ENCODE assay signal across 8 cellular contexts in the genomic region with DNA sequence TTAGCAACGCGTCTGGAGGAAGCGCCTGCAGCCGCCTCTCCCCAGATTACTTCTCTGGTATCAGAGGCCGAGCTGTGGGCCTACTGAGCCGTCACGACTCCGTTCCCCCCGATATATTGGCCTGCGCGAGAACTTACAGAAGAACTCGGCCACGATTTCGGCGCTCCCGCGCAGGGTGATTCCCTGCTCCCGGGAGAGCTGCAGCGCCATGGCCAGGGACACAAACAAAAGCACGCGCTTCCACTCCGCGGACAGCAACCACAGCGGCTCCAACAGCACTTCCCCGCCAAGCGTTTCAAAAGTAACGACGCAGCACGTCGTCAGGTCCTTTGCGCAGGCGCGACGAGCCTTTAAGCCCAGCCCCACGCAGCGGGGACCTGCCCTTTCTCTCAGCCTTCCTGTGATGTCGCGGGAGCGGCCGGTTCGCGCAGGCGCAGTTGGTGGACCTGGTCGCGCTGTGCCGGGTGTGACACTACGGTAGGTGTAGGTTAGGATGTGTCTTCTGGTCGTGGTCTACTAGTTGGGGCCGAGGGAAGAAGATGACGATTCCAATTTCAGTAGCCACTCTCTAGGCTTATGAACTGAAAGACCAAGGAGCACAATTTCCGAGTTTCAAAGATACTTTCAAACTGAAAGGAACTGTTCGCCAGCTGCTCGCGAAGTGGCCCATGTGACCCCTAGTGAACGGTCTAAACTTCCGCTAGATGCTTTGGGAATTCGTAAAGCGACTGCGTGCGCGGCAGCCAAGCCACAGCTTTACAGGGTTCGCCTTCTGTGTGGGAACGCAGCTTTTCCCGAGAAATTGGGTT. TPM values are rescaled to one million over a fixed set of nuclear protein-coding genes. Genes with fewer than 3 reads are reported as not detected.
DNase-seq lines count a peak whose midpoint lies in the region; ATAC-seq, FAIRE-seq and TF ChIP-seq lines count a peak whose summit lies in the region.

A gene (minus strand): TSS at position 324 of the 809 bp plus-strand sequence. CDS start 114 bp downstream, at position 210.

- peak within 1 kb of the TSS; percentile 41 for H3K18ac ChIP-seq in trophoblast cell (ENCODE audit: low read length)

- H3K4me1 Mint-ChIP-seq in T-cell, result peaks cover 61 to 77% (median 63%) of the 10 kb centered on the region in 3 donors
- H3K4me1 Mint-ChIP-seq in type B pancreatic cell (ENCODE audit: unreplicated experiment), result peaks cover 39% of the 10 kb centered on the region

- DNase-seq in GM12891 (ENCODE audit: insufficient read length, low spot score), result peak; percentile 66
- DNase-seq in NCI-H1436 treated with DMSO at 0.1 percent for 48 hours (lab: John Stamatoyannopoulos, UW), result peak; percentile 88
- peak; percentile 96 to 100 (median 98) for DNase-seq in T-cell
- peak; percentile 99 for DNase-seq in cardiac septum (ENCODE audit: low spot score)
- DNase-seq in trophoblast cell, result peak; percentile 100
- DNase-seq in type B pancreatic cell (ENCODE audit: extremely low spot score, unreplicated experiment), result peak; percentile 99

- H3K4me3 Mint-ChIP-seq in T-cell, result peak within 1 kb of the TSS; percentile 84 to 99 (median 94)
- peak within 1 kb of the TSS; percentile 99 for H3K4me3 Mint-ChIP-seq in type B pancreatic cell

- peak within 1 kb of the TSS; percentile 85 for H3K27ac ChIP-seq in adipose tissue (ENCODE audit: low read depth, low read length)
- H3K27ac ChIP-seq in trophoblast cell (ENCODE audit: low read depth, low read length), result peak within 1 kb of the TSS; percentile 78

- peaks cover 3 to 7% of the 10 kb centered on the region in 2 experiments for H3K36me3 ChIP-seq in trophoblast cell (ENCODE audit: control insufficient read depth in 1 of 2, insufficient read depth in 2 of 2, low read length in 2 of 2)

- H3K79me2 ChIP-seq in trophoblast cell (ENCODE audit: control insufficient read depth, insufficient read depth, low read length, poor library complexity), result no peaks in the 10 kb centered on the region

- 0% methylated on average over 64 of the region's 64 CpGs for WGBS in adipose tissue, 3 donors
- no CpG with 5 or more reads among the region's 64 CpGs for WGBS in trophoblast cell (ENCODE audit: extremely low coverage, insufficient coverage, insufficient read length)

- TF ChIP-seq CTCF in type B pancreatic cell (conservative IDR thresholded peaks at IDR 0.05), result no peak

- peak within 1 kb of the TSS; percentile 93 for H3K4me3 ChIP-seq in trophoblast cell (ENCODE audit: low read depth, low read length)

- ATAC-seq in HG02840 (IDR thresholded peaks at IDR 0.05; ENCODE audit: low FRiP score, unreplicated experiment), result peak; percentile 90
- peak; percentile 92 to 96 (median 95) for ATAC-seq in T-cell (replicated peaks in 1 of 4)

- H4K8ac ChIP-seq in trophoblast cell (ENCODE audit: low read depth, low read length), result peak within 1 kb of the TSS; percentile 90

- H3K79me1 ChIP-seq in trophoblast cell (ENCODE audit: low read length), result peaks cover 8% of the 10 kb centered on the region

- H3K9me3 Mint-ChIP-seq in T-cell (no peaks in the 10 kb centered on the region), type B pancreatic cell (no peaks in the 10 kb centered on the region)

- H3K9me3 ChIP-seq in trophoblast cell (ENCODE audit: insufficient read depth, low read depth, low read length), result no peaks in the 10 kb centered on the region

- H2BK5ac ChIP-seq in trophoblast cell (ENCODE audit: low read depth, low read length, poor library complexity), result peak within 1 kb of the TSS; percentile 36

- peak within 1 kb of the TSS; percentile 94 for H3K4me2 ChIP-seq in trophoblast cell (ENCODE audit: low read length)

- H3K27me3 Mint-ChIP-seq in T-cell, result no peaks in the 10 kb centered on the region
- no peaks in the 10 kb centered on the region for H3K27me3 Mint-ChIP-seq in type B pancreatic cell

- CTCF ChIA-PET in T-cell (lab: Charles Lee), result interaction anchor here in 1 of 2 donors (0.7 to 0.9 kb wide), 2 partner anchors 15 to 775 kb away, joined by 3 read pairs; no protein-coding TSS in a partner anchor

- peak within 1 kb of the TSS; percentile 58 for H4K91ac ChIP-seq in trophoblast cell (ENCODE audit: low read depth, low read length)

- peak within 1 kb of the TSS; percentile 35 for H2AK5ac ChIP-seq in trophoblast cell (ENCODE audit: low read length)

- peak within 1 kb of the TSS; percentile 98 to 99 for H3K27ac Mint-ChIP-seq in T-cell
- peak within 1 kb of the TSS; percentile 97 for H3K27ac Mint-ChIP-seq in type B pancreatic cell

- intact Hi-C loops in cardiac septum (cut with DNase I), result no loop called here

- H3K23ac ChIP-seq in trophoblast cell (ENCODE audit: low read length), result no peak within 1 kb of the TSS

- TF ChIP-seq POLR2A in GM12891 (IDR thresholded peaks at IDR 0.05; ENCODE audit: low read depth, low read length), result peak; percentile 92

- peak within 1 kb of the TSS; percentile 13 for H2BK12ac ChIP-seq in trophoblast cell (ENCODE audit: low read length)

- H4K12ac ChIP-seq in trophoblast cell (ENCODE audit: low read depth, low read length), result peak within 1 kb of the TSS; percentile 72

- H3K9ac ChIP-seq in trophoblast cell (ENCODE audit: low read length), result peak within 1 kb of the TSS; percentile 97

- peak; percentile 99 for FAIRE-seq in GM12891 (lab: Jason Lieb, UNC)

- peak within 1 kb of the TSS; percentile 62 for H2AFZ ChIP-seq in trophoblast cell (ENCODE audit: insufficient read depth, low read length, poor library complexity)

- H2BK120ac ChIP-seq in trophoblast cell (ENCODE audit: insufficient read depth, low read length, poor library complexity), result no peak within 1 kb of the TSS

- peaks cover 6% of the 10 kb centered on the region for H3K36me3 Mint-ChIP-seq in T-cell
- H3K36me3 Mint-ChIP-seq in type B pancreatic cell, result peaks cover 5% of the 10 kb centered on the region

- peak within 1 kb of the TSS; percentile 44 for H3K4ac ChIP-seq in trophoblast cell (ENCODE audit: low read depth, low read length)

- H3K14ac ChIP-seq in trophoblast cell (ENCODE audit: low read length), result peak within 1 kb of the TSS; percentile 56

- H3K4me1 ChIP-seq in trophoblast cell (ENCODE audit: control insufficient read depth in 1 of 2, insufficient read depth in 2 of 2, low read length in 2 of 2), result peaks cover 3 to 5% of the 10 kb centered on the region in 2 experiments

- POLR2A ChIA-PET in T-cell (lab: Charles Lee), result interaction anchor here in 1 of 2 donors (0.6 kb wide), 2 partner anchors 1371 to 1754 kb away, joined by 3 to 4 read pairs; no protein-coding TSS in a partner anchor

- no peaks in the 10 kb centered on the region for H3K27me3 ChIP-seq in trophoblast cell (ENCODE audit: insufficient read depth, low read length)

TF ChIP-seq in GM12891, 5 proteins besides CTCF, POLR2A, EP300 and RAD21:
- TF ChIP-seq POU2F2 (IDR thresholded peaks at IDR 0.05; ENCODE audit: low read depth, low read length) (peak; percentile 58), SPI1 (IDR thresholded peaks at IDR 0.05; ENCODE audit: low read depth, low read length) (no peak), POLR2AphosphoS5 (IDR thresholded peaks at IDR 0.05; ENCODE audit: low read depth, low read length) (peak; percentile 89), TAF1 (IDR thresholded peaks at IDR 0.05; ENCODE audit: low read depth, low read length) (peak; percentile 48; the same call in 1 of the 2 replicates), PAX5 (IDR thresholded peaks at IDR 0.05; ENCODE audit: insufficient read depth, low read length, severe bottlenecking) (no peak)

RNA-seq across cellular contexts. Expression of the gene that starts here (rescaled TPM):
- 72.7 TPM for polyA plus RNA-seq in GM12891 (2012; ENCODE audit: low read depth, missing spikeins)
- total RNA-seq in T-cell (10 to 100 TPM in 1 of 5 donors, 1 to 10 TPM in 4; 5.7 to 10.0 (median 8.2) TPM), cardiac septum (1.9 TPM), type B pancreatic cell (ENCODE audit: low replicate concordance) (16.0 and 37.4 TPM in 2 replicates)
- 1 to 10 TPM in 2 of 3 donors, under 1 TPM in 1; 0.95 to 2.9 (median 2.1) TPM for polyA plus RNA-seq in adipose tissue
- 21.8 and 23.2 TPM in 2 replicates for polyA plus RNA-seq in trophoblast cell (2013)

Comparison
In these comparisons a context has a peak if more than half of its experiments do, and no peak if none do; other contexts are left out.
1. Peak in every context shown above with its lines: DNase-seq, ATAC-seq, H3K4me3 ChIP-seq and H3K27ac ChIP-seq.